In the genomic region with DNA sequence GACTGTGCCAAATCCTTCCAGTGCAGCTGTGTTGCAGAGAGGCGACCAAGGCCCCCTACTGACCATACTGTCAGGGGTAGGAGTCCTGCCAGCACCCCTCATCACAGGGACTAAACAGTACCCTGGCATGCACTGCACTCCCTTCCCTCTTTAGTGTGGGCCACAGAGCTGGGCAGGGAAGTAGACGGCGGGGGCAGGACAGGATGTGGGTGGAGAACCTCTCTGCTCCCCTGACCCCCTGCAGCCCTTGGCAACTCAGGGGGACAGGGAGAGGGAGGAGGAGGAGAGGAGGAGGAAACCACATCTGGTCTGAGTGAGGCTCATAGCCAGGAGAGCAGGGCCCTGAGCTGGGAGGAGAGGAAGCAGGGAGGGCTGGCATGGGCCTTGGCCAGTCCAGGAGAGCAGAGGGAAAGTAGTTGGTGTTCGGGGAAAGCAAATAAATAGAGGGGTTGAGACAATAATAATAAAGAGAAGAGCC, we compare ENCODE assay signal across 14 cellular contexts.
DNase-seq lines count a peak whose midpoint lies in the region; ATAC-seq and TF ChIP-seq lines count a peak whose summit lies in the region.
"Had no signal": no experiment of that assay in that cellular context is flagged by ENCODE, and none has a peak within 500 bp of the region (broad histone marks: within the 10 kb centered on the region; RNA-seq: fewer than 3 reads in every experiment).

No MANE protein-coding gene starts in this region.

- H3K27me3 ChIP-seq in upper lobe of right lung: no peaks in the 10 kb centered on the region

- no peaks in the 10 kb centered on the region for H3K4me1 Mint-ChIP-seq in natural killer cell treated with Interleukin-12 subunit alpha and Interleukin-12 subunit beta and Interleukin-15 and Interleukin-18, amount 100 ng/mL, for 72 hours (ENCODE audit: low read depth in 2 of 2)
- H3K4me1 Mint-ChIP-seq in natural killer cell (no peaks in the 10 kb centered on the region), Calu3 (ENCODE audit: low read depth, unreplicated experiment) (peaks cover 7% of the 10 kb centered on the region)

- no TSS peak for BruUV-seq in Calu3 (replicated peaks; lab: Mats Ljungman, UMichigan)

- CTCF ChIA-PET in RWPE1 (lab: Yijun Ruan, JAX) (interaction anchor here (0.6 kb wide), 1 partner anchor 11 kb away, joined by 3 read pairs; no protein-coding TSS in a partner anchor), Calu3 (lab: Charles Lee) (no interaction called here)

- TF ChIP-seq CTCF in natural killer cell (IDR thresholded peaks at IDR 0.05): no peak
- TF ChIP-seq CTCF in upper lobe of right lung (IDR thresholded peaks at IDR 0.05): no peak
- TF ChIP-seq CTCF in RWPE1 (conservative IDR thresholded peaks at IDR 0.05; ENCODE audit: low read depth): no peak
- TF ChIP-seq CTCF in Calu3 (IDR thresholded peaks at IDR 0.05; ENCODE audit: unreplicated experiment): no peak

- H3K9me3 Mint-ChIP-seq in natural killer cell treated with Interleukin-12 subunit alpha and Interleukin-12 subunit beta and Interleukin-15 and Interleukin-18, amount 100 ng/mL, for 72 hours: peaks cover 5% of the 10 kb centered on the region
- H3K9me3 Mint-ChIP-seq in natural killer cell (peaks cover 4 to 5% of the 10 kb centered on the region in 2 donors), Calu3 (ENCODE audit: low read depth, unreplicated experiment) (no peaks in the 10 kb centered on the region)

- POLR2A ChIA-PET in RWPE1 (lab: Yijun Ruan, JAX; ENCODE audit: low non-redundant PET): no interaction called here

- H3K36me3 Mint-ChIP-seq in natural killer cell treated with Interleukin-12 subunit alpha and Interleukin-12 subunit beta and Interleukin-15 and Interleukin-18, amount 100 ng/mL, for 72 hours: peaks cover 7% of the 10 kb centered on the region
- H3K36me3 Mint-ChIP-seq in natural killer cell: no peaks in the 10 kb centered on the region
- H3K36me3 Mint-ChIP-seq in Calu3 (ENCODE audit: insufficient read depth, unreplicated experiment): no peaks in the 10 kb centered on the region

- no peak overlapping the region for H3K4me3 ChIP-seq in upper lobe of right lung

- intact Hi-C loops in natural killer cell (cut with micrococcal nuclease) (no loop called here), upper lobe of right lung (cut with DNase I) (no loop called here), Calu3 (cut with micrococcal nuclease; ENCODE audit: unreplicated experiment) (no loop called here)

- H3K9me3 ChIP-seq in upper lobe of right lung: no peaks in the 10 kb centered on the region

- peak in 1 of 2 donors; percentile 34 for ATAC-seq in natural killer cell treated with Interleukin-12 subunit alpha and Interleukin-12 subunit beta and Interleukin-15 and Interleukin-18, amount 100 ng/mL, for 72 hours
- no peak for ATAC-seq in natural killer cell
- ATAC-seq in upper lobe of right lung: peak; percentile 18

- peak; percentile 15 for DNase-seq in natural killer cell treated with Interleukin-12 subunit alpha and Interleukin-12 subunit beta and Interleukin-15 and Interleukin-18, amount 100 ng/mL, for 72 hours (ENCODE audit: low spot score)
- no peak for DNase-seq in natural killer cell
- DNase-seq in NCI-H226: peak; percentile 73
- peak; percentile 19 for DNase-seq in glomerular visceral epithelial cell (ENCODE audit: extremely low spot score)
- no peak for DNase-seq in upper lobe of right lung
- DNase-seq in activated effector memory CD4-positive, alpha-beta T cell treated with anti-CD3 and anti-CD28 coated beads, Interleukin-2, amount 50 U/mL, for 16 hours: no peak
- no peak for DNase-seq in RWPE1 (ENCODE audit: low spot score)
- no peak for DNase-seq in Calu3
- DNase-seq: activated naive CD4-positive, alpha-beta T cell treated with anti-CD3 and anti-CD28 coated beads for 36 hours; central memory CD4-positive, alpha-beta T cell; NCI-H345; stimulated activated naive CD4-positive, alpha-beta T cell; T-helper 9 cell had no signal

- no peak overlapping the region for H3K27ac Mint-ChIP-seq in natural killer cell treated with Interleukin-12 subunit alpha and Interleukin-12 subunit beta and Interleukin-15 and Interleukin-18, amount 100 ng/mL, for 72 hours
- H3K27ac Mint-ChIP-seq in natural killer cell: no peak overlapping the region
- H3K27ac Mint-ChIP-seq in Calu3 (ENCODE audit: unreplicated experiment): no peak overlapping the region
- H3K27ac Mint-ChIP-seq: activated naive CD4-positive, alpha-beta T cell treated with anti-CD3 and anti-CD28 coated beads for 36 hours; progenitor cell of endocrine pancreas had no signal

- H3K36me3 ChIP-seq in upper lobe of right lung: no peaks in the 10 kb centered on the region

- H3K4me1 ChIP-seq in upper lobe of right lung: no peaks in the 10 kb centered on the region

- peaks cover 7 to 17% of the 10 kb centered on the region in 2 donors for H3K27me3 Mint-ChIP-seq in natural killer cell treated with Interleukin-12 subunit alpha and Interleukin-12 subunit beta and Interleukin-15 and Interleukin-18, amount 100 ng/mL, for 72 hours
- H3K27me3 Mint-ChIP-seq in natural killer cell (ENCODE audit: low read depth in 2 of 2) (peaks cover 8 to 11% of the 10 kb centered on the region in 2 donors), Calu3 (ENCODE audit: unreplicated experiment) (peaks cover 29% of the 10 kb centered on the region)
- H3K27me3 Mint-ChIP-seq: progenitor cell of endocrine pancreas had no signal

- no peak overlapping the region for H3K27ac ChIP-seq in upper lobe of right lung
- H3K27ac ChIP-seq in RWPE1: no peak overlapping the region

- no peak overlapping the region for H3K4me3 Mint-ChIP-seq in natural killer cell treated with Interleukin-12 subunit alpha and Interleukin-12 subunit beta and Interleukin-15 and Interleukin-18, amount 100 ng/mL, for 72 hours
- H3K4me3 Mint-ChIP-seq in natural killer cell (no peak overlapping the region), Calu3 (ENCODE audit: low read depth, unreplicated experiment) (no peak overlapping the region)
- H3K4me3 Mint-ChIP-seq: activated naive CD4-positive, alpha-beta T cell treated with anti-CD3 and anti-CD28 coated beads for 36 hours had no signal

Comparison
In these comparisons a context has a peak if more than half of its experiments do, and no peak if none do; other contexts are left out.
1. DNase-seq: peak in natural killer cell treated with Interleukin-12 subunit alpha and Interleukin-12 subunit beta and Interleukin-15 and Interleukin-18, amount 100 ng/mL, for 72 hours (single experiment), NCI-H226 (single experiment) and glomerular visceral epithelial cell (single experiment); none in natural killer cell (single experiment), upper lobe of right lung (single experiment), activated effector memory CD4-positive, alpha-beta T cell treated with anti-CD3 and anti-CD28 coated beads, Interleukin-2, amount 50 U/mL, for 16 hours (single experiment), RWPE1 (single experiment) and Calu3 (single experiment).